ENCODE assay signal across 8 cellular contexts in the genomic region with DNA sequence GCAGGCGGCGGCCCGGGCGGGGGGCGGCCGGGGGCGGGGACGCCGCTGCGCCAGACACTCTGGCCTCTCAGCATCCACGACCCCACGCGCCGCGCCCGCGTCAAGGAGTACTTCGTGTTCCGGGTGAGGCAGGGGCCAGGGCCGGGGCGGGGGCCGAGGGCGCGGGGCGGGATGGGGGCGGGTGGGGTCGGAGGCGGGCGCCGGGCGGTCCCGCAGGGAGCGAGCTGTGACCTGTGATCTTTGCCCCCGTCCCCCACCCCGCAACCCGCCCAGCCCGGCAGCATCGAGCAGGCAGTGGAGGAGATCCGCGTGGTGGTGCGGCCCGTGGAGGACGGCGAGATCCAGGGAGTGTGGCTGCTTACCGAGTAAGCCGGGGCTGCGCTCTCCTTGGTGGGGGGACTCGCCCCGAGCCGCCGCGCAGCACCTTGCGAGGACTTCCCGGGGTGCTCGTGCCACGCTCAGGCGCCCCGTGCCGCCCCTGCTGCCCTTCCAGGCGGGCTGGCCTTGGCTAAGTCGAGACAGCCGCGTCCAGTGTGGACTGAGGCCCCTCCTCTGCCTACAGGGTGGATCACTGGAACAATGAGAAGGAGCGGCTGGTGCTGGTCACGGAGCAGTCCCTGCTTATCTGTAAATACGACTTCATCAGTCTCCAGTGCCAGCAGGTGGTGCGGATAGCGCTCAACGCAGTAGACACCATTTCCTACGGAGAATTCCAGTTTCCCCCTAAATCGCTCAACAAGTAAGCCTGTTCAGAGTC. TPM values are rescaled to one million over a fixed set of nuclear protein-coding genes. Genes with fewer than 3 reads are reported as not detected.
DNase-seq lines count a peak whose midpoint lies in the region; ATAC-seq, FAIRE-seq and TF ChIP-seq lines count a peak whose summit lies in the region.

No MANE protein-coding gene starts in this region.

- H3K4me2 ChIP-seq in Loucy (ENCODE audit: low read depth, low read length, poor library complexity, severe bottlenecking) (peak overlapping the region; percentile 77), neuronal stem cell (ENCODE audit: insufficient read depth, low read length, poor library complexity, severe bottlenecking) (peak overlapping the region; percentile 91)

- no peak overlapping the region for H3K4ac ChIP-seq in neuronal stem cell (ENCODE audit: low read length)

- H2BK5ac ChIP-seq in neuronal stem cell (ENCODE audit: low read length), result peak overlapping the region; percentile 66

- H3K9me2 ChIP-seq in Loucy (replicated peaks; ENCODE audit: low read depth, low read length), result no peaks in the 10 kb centered on the region

- H2AFZ ChIP-seq in Loucy (ENCODE audit: low read length), result no peak overlapping the region
- peak overlapping the region; percentile 83 for H2AFZ ChIP-seq in neuronal stem cell (ENCODE audit: low read length)

- no peaks in the 10 kb centered on the region for H3K79me1 ChIP-seq in neuronal stem cell (ENCODE audit: low read depth, low read length)

- no peak overlapping the region for H2BK12ac ChIP-seq in neuronal stem cell (ENCODE audit: low read length)

- no peak for FAIRE-seq in D721Med (lab: Jason Lieb, UNC)

- H4K8ac ChIP-seq in neuronal stem cell (ENCODE audit: low read depth, low read length), result no peak overlapping the region

- peak overlapping the region; percentile 93 for H3K4me3 ChIP-seq in Loucy (ENCODE audit: low read length, poor library complexity, severe bottlenecking)
- H3K4me3 ChIP-seq in foreskin fibroblast (ENCODE audit: low read depth in 1 of 2, low read length in 2 of 2), result peak overlapping the region; percentile 65 to 81
- H3K4me3 ChIP-seq in neuronal stem cell (ENCODE audit: low read length in 2 of 2), result peak overlapping the region; percentile 89

- ATAC-seq in GM21529 (IDR thresholded peaks at IDR 0.05; ENCODE audit: unreplicated experiment), result peak; percentile 11

- H3K4me1 ChIP-seq in Loucy (ENCODE audit: insufficient read depth, low read length, poor library complexity, severe bottlenecking), result peaks cover 15% of the 10 kb centered on the region
- H3K4me1 ChIP-seq in neuronal stem cell (ENCODE audit: control insufficient read depth in 2 of 2, insufficient read depth in 1 of 2, low read depth in 1 of 2, low read length in 2 of 2), result peaks cover 11 to 14% of the 10 kb centered on the region in 2 donors

- H2BK120ac ChIP-seq in neuronal stem cell (ENCODE audit: low read depth, low read length), result no peak overlapping the region

- peak overlapping the region; percentile 56 for H3K14ac ChIP-seq in neuronal stem cell (ENCODE audit: low read length)

- TF ChIP-seq CTCF in Loucy (conservative IDR thresholded peaks at IDR 0.05; ENCODE audit: low read length) (no peak), foreskin fibroblast (IDR thresholded peaks at IDR 0.05; ENCODE audit: low read depth, low read length) (no peak), D721Med (IDR thresholded peaks at IDR 0.05; ENCODE audit: insufficient read depth, missing control alignments) (no peak)

- no peak overlapping the region for H2BK15ac ChIP-seq in neuronal stem cell (ENCODE audit: low read length)

- H3K18ac ChIP-seq in neuronal stem cell (ENCODE audit: low read length), result peak overlapping the region; percentile 35

- H3K23ac ChIP-seq in neuronal stem cell (ENCODE audit: low read depth, low read length, poor library complexity), result peak overlapping the region; percentile 96

- WGBS in neuronal stem cell (ENCODE audit: extremely low coverage in 2 of 2, insufficient read length in 2 of 2, insufficient replicate concordance in 1 of 2), 2 donors, result no CpG with 5 or more reads among the region's 71 CpGs

- H3K9ac ChIP-seq in Loucy (ENCODE audit: low read depth, low read length, poor library complexity, severe bottlenecking) (peak overlapping the region; percentile 76), neuronal stem cell (ENCODE audit: low read depth, low read length, poor library complexity) (peak overlapping the region; percentile 95)

- H4K91ac ChIP-seq in neuronal stem cell (ENCODE audit: low read depth, low read length, poor library complexity), result no peak overlapping the region

- H3K9me3 ChIP-seq in Loucy (ENCODE audit: insufficient read depth, low read depth, low read length) (no peaks in the 10 kb centered on the region), neuronal stem cell (replicated peaks in 1 of 2; ENCODE audit: control insufficient read depth in 2 of 2, insufficient read depth in 1 of 2, low read depth in 1 of 2, low read length in 2 of 2) (peaks cover 0 to 2% of the 10 kb centered on the region in 2 donors)

- no peak overlapping the region for H3K27ac ChIP-seq in neuronal stem cell (replicated peaks; ENCODE audit: low read length)

- H3K36me3 ChIP-seq in Loucy (ENCODE audit: insufficient read depth, low read length) (peaks cover 4% of the 10 kb centered on the region; the same call in 1 of the 2 replicates), neuronal stem cell (replicated peaks in 1 of 2; ENCODE audit: control insufficient read depth in 2 of 2, insufficient read depth in 2 of 2, low read length in 2 of 2) (peaks cover 26 to 34% of the 10 kb centered on the region in 2 donors)

- H3K27me3 ChIP-seq in Loucy (ENCODE audit: insufficient read depth, low read length, poor library complexity, severe bottlenecking) (no peaks in the 10 kb centered on the region), neuronal stem cell (ENCODE audit: control insufficient read depth in 3 of 3, insufficient read depth in 3 of 3, low read depth in 1 of 3, low read length in 3 of 3) (peaks cover 0 to 2% (median 0%) of the 10 kb centered on the region in 3 experiments)

- DNase-seq in COLO668 (lab: John Stamatoyannopoulos, UW; ENCODE audit: unreplicated experiment) (peak; percentile 78), foreskin fibroblast (peak in 1 of 2 donors; percentile 62), neuronal stem cell (ENCODE audit: low spot score) (no peak), NCI-H2107 treated with DMSO at 0.1 percent for 48 hours (lab: John Stamatoyannopoulos, UW; ENCODE audit: unreplicated experiment) (no peak), D721Med (ENCODE audit: insufficient read length, low spot score) (no peak)
- peak; percentile 31 for DNase-seq in activated CD8-positive, alpha-beta memory T cell treated with anti-CD3 and anti-CD28 coated beads, Interleukin-2, amount 50 U/mL, for 4 hours

- peaks cover 9% of the 10 kb centered on the region; the same call in 1 of the 2 replicates for H3K79me2 ChIP-seq in Loucy (ENCODE audit: insufficient read depth, low read length)

- peak overlapping the region; percentile 79 for H2AK5ac ChIP-seq in neuronal stem cell (ENCODE audit: low read depth, low read length)

- no peaks in the 10 kb centered on the region for H3F3A ChIP-seq in Loucy (ENCODE audit: low read depth)

- H4K20me1 ChIP-seq in Loucy (ENCODE audit: insufficient read depth, low read length, poor library complexity, severe bottlenecking), result no peaks in the 10 kb centered on the region

RNA-seq across cellular contexts. Expression of a gene that starts 0.5 kb away (rescaled TPM):
- 13.4 TPM for polyA plus RNA-seq in neuronal stem cell (2013, experiment 1 of 2)
- 13.2 TPM for polyA plus RNA-seq in neuronal stem cell (2013, experiment 2 of 2)

RNA-seq across cellular contexts. Expression of a gene that starts 14.0 kb away (rescaled TPM):
- polyA plus RNA-seq in neuronal stem cell (2013, experiment 1 of 2), result 10.3 TPM
- 10.0 TPM for polyA plus RNA-seq in neuronal stem cell (2013, experiment 2 of 2)

RNA-seq across cellular contexts. Expression of a gene that starts 24.6 kb away (rescaled TPM):
- polyA plus RNA-seq in neuronal stem cell (2013, experiment 1 of 2), result 24.6 TPM
- 25.7 TPM for polyA plus RNA-seq in neuronal stem cell (2013, experiment 2 of 2)

RNA-seq across cellular contexts. Expression of a gene that starts 27.0 kb away (rescaled TPM):
- 0.18 TPM for polyA plus RNA-seq in neuronal stem cell (2013, experiment 1 of 2)
- 0.19 TPM for polyA plus RNA-seq in neuronal stem cell (2013, experiment 2 of 2)

Comparison
In these comparisons a context has a peak if more than half of its experiments do, and no peak if none do; other contexts are left out.
1. DNase-seq: peak in COLO668 (single experiment) and activated CD8-positive, alpha-beta memory T cell treated with anti-CD3 and anti-CD28 coated beads, Interleukin-2, amount 50 U/mL, for 4 hours (single experiment); none in neuronal stem cell (single experiment), NCI-H2107 treated with DMSO at 0.1 percent for 48 hours (single experiment) and D721Med (single experiment).
2. Peak in every context shown above with its lines, with median percentiles within 50 percentile points of each other: H3K4me3 ChIP-seq.